Comparison of ENCODE assay signal across 8 cellular contexts in genomic region chr6:158644227-158645063, GRCh38. TPM values are rescaled to one million over a fixed set of nuclear protein-coding genes. Genes with fewer than 3 reads are reported as not detected.
DNase-seq lines count a peak whose midpoint lies in the region; ATAC-seq and TF ChIP-seq lines count a peak whose summit lies in the region.

Gene DYNLT1, minus strand, starts transcription at chr6:158644743. Its CDS starts 35 bp downstream, at chr6:158644708.

- H3K4me3 Mint-ChIP-seq in activated naive CD8-positive, alpha-beta T cell treated with anti-CD3 and anti-CD28 coated beads for 36 hours: peak within 1 kb of the TSS; percentile 96
- H3K4me3 Mint-ChIP-seq in glutamatergic neuron (ENCODE audit: unreplicated experiment) (peak within 1 kb of the TSS; percentile 99), osteocyte (ENCODE audit: unreplicated experiment) (peak within 1 kb of the TSS; percentile 93)

- peaks cover 2% of the 10 kb centered on the region for H3K9me3 Mint-ChIP-seq in activated naive CD8-positive, alpha-beta T cell treated with anti-CD3 and anti-CD28 coated beads for 36 hours
- H3K9me3 Mint-ChIP-seq in glutamatergic neuron (ENCODE audit: unreplicated experiment): peaks cover 16% of the 10 kb centered on the region
- no peaks in the 10 kb centered on the region for H3K9me3 Mint-ChIP-seq in osteocyte (ENCODE audit: unreplicated experiment)

- CTCF ChIA-PET in HEK293 (lab: Yijun Ruan, JAX): interaction anchor here (0.6 to 2.9 kb wide), 10 partner anchors 15 to 431 kb away, joined by 3 to 22 read pairs (median 6); no protein-coding TSS in a partner anchor

- ATAC-seq in thoracic aorta (ENCODE audit: insufficient number of reproducible peaks, low FRiP score, low read depth): peak; percentile 82

- H3K27ac ChIP-seq in HEK293 (ENCODE audit: extremely low read depth, low read depth, low read length): peak within 1 kb of the TSS; percentile 79
- peak within 1 kb of the TSS; percentile 96 for H3K27ac ChIP-seq in thoracic aorta

- H3K4me1 Mint-ChIP-seq in activated naive CD8-positive, alpha-beta T cell treated with anti-CD3 and anti-CD28 coated beads for 36 hours: peaks cover 72% of the 10 kb centered on the region
- peaks cover 33% of the 10 kb centered on the region for H3K4me1 Mint-ChIP-seq in glutamatergic neuron (ENCODE audit: low read depth, unreplicated experiment)
- H3K4me1 Mint-ChIP-seq in osteocyte (ENCODE audit: unreplicated experiment): peaks cover 52% of the 10 kb centered on the region

- POLR2A ChIA-PET in HEK293 (lab: Yijun Ruan, JAX): interaction anchor here (0.5 to 2.0 kb wide), 17 partner anchors 12 to 502 kb away, joined by 3 to 12 read pairs (median 3); partner anchors contain the start of gene RSPH3

- TF ChIP-seq CTCF in HEK293 (tag by site-specific recombination; IDR thresholded peaks at IDR 0.05) (0 out of 2 replicates have a peak, but pooled peaks have one; percentile 5), glutamatergic neuron (IDR thresholded peaks at IDR 0.05; ENCODE audit: partially characterized antibody, unreplicated experiment) (no peak), osteocyte (IDR thresholded peaks at IDR 0.05) (no peak), thoracic aorta (IDR thresholded peaks at IDR 0.05) (no peak)

- H3K4me3 ChIP-seq in HEK293 (ENCODE audit: low read depth, low read length) (peak within 1 kb of the TSS; percentile 80), thoracic aorta (peak within 1 kb of the TSS; percentile 98)

- H3K27ac Mint-ChIP-seq in activated naive CD8-positive, alpha-beta T cell treated with anti-CD3 and anti-CD28 coated beads for 36 hours: peak within 1 kb of the TSS; percentile 96
- H3K27ac Mint-ChIP-seq in glutamatergic neuron (ENCODE audit: unreplicated experiment) (peak within 1 kb of the TSS; percentile 100), osteocyte (ENCODE audit: unreplicated experiment) (peak within 1 kb of the TSS; percentile 94)

- peaks cover 53% of the 10 kb centered on the region for H3K36me3 Mint-ChIP-seq in activated naive CD8-positive, alpha-beta T cell treated with anti-CD3 and anti-CD28 coated beads for 36 hours
- H3K36me3 Mint-ChIP-seq in glutamatergic neuron (ENCODE audit: unreplicated experiment): no peaks in the 10 kb centered on the region
- H3K36me3 Mint-ChIP-seq in osteocyte (ENCODE audit: unreplicated experiment): peaks cover 6% of the 10 kb centered on the region

- H3K4me1 ChIP-seq in HEK293 (ENCODE audit: control insufficient read depth, insufficient read depth, low read length): peaks cover 14% of the 10 kb centered on the region
- H3K4me1 ChIP-seq in thoracic aorta (ENCODE audit: control insufficient read depth in 1 of 2, low read depth in 2 of 2): peaks cover 19 to 43% of the 10 kb centered on the region in 2 donors

- peak; percentile 83 for DNase-seq in GM04504 (ENCODE audit: low read depth)
- DNase-seq in NAMALWA (ENCODE audit: low spot score): peak; percentile 89
- peak; percentile 77 for DNase-seq in SKM-1 treated with dmso at 0.1 percent for 144 hours (lab: John Stamatoyannopoulos, UW; ENCODE audit: unreplicated experiment)
- DNase-seq in activated naive CD8-positive, alpha-beta T cell treated with anti-CD3 and anti-CD28 coated beads for 36 hours: peak; percentile 94
- peak; percentile 95 for DNase-seq in glutamatergic neuron
- DNase-seq in osteocyte (ENCODE audit: extremely low spot score, unreplicated experiment): peak; percentile 99
- peak; percentile 71 for DNase-seq in thoracic aorta (ENCODE audit: low spot score)

- no peaks in the 10 kb centered on the region for H3K27me3 ChIP-seq in thoracic aorta (replicated peaks; ENCODE audit: insufficient read depth)

- H3K27me3 Mint-ChIP-seq in activated naive CD8-positive, alpha-beta T cell treated with anti-CD3 and anti-CD28 coated beads for 36 hours: no peaks in the 10 kb centered on the region
- peaks cover 10% of the 10 kb centered on the region for H3K27me3 Mint-ChIP-seq in glutamatergic neuron (ENCODE audit: unreplicated experiment)
- H3K27me3 Mint-ChIP-seq in osteocyte (ENCODE audit: unreplicated experiment): no peaks in the 10 kb centered on the region

- H3K9me3 ChIP-seq in HEK293 (ENCODE audit: control insufficient read depth, insufficient read depth, low read depth, low read length) (no peaks in the 10 kb centered on the region), thoracic aorta (no peaks in the 10 kb centered on the region)

- H3K36me3 ChIP-seq in HEK293 (ENCODE audit: control insufficient read depth in 2 of 2, insufficient read depth in 1 of 2, low read length in 2 of 2): peaks cover 0 to 13% of the 10 kb centered on the region in 2 experiments; a peak in 1 of 3 replicates
- no peaks in the 10 kb centered on the region for H3K36me3 ChIP-seq in thoracic aorta

TF ChIP-seq in HEK293, 187 proteins besides CTCF, POLR2A, EP300 and RAD21 (continues in another document):
- TF ChIP-seq, protein P1, sequence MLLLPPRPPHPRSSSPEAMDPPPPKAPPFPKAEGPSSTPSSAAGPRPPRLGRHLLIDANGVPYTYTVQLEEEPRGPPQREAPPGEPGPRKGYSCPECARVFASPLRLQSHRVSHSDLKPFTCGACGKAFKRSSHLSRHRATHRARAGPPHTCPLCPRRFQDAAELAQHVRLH (tag by site-specific recombination; IDR thresholded peaks at IDR 0.05): peak; percentile 70
- TF ChIP-seq GLI4 (tag by site-specific recombination; IDR thresholded peaks at IDR 0.05) (peak; percentile 93), WT1 (tag by site-specific recombination; IDR thresholded peaks at IDR 0.05) (peak; percentile 61), ZNF335 (tag by site-specific recombination; conservative IDR thresholded peaks at IDR 0.05) (peak; percentile 97), ZFP37 (tag by site-specific recombination; IDR thresholded peaks at IDR 0.05) (peak; percentile 96), ZNF707 (tag by site-specific recombination; IDR thresholded peaks at IDR 0.05) (no peak), SP3 (tag by site-specific recombination; IDR thresholded peaks at IDR 0.05) (peak; percentile 98), ZNF600 (tag by site-specific recombination; IDR thresholded peaks at IDR 0.05) (peak; percentile 72; the same call in 1 of the 2 replicates), ZNF560 (tag by site-specific recombination; IDR thresholded peaks at IDR 0.05; ENCODE audit: borderline replicate concordance) (peak; percentile 62; the same call in 1 of the 2 replicates), ZNF211 (tag by site-specific recombination; IDR thresholded peaks at IDR 0.05; ENCODE audit: low read depth) (no peak), ZNF664 (tag by site-specific recombination; IDR thresholded peaks at IDR 0.05) (no peak), ZNF585B (tag by site-specific recombination; IDR thresholded peaks at IDR 0.05) (no peak; the same call in 1 of the 2 replicates), GLIS1 (tag by site-specific recombination; IDR thresholded peaks at IDR 0.05) (peak; percentile 15; the same call in 1 of the 2 replicates), ZFP69B (tag by site-specific recombination; IDR thresholded peaks at IDR 0.05) (peak; percentile 41; the same call in 1 of the 2 replicates), HOXD13 (CRISPR knock-in tag; IDR thresholded peaks at IDR 0.05; ENCODE audit: borderline replicate concordance) (0 out of 2 replicates have a peak, but pooled peaks have one; percentile 29), ZNF2 (tag by site-specific recombination; IDR thresholded peaks at IDR 0.05) (peak; percentile 73), MYNN (tag by site-specific recombination; IDR thresholded peaks at IDR 0.05; ENCODE audit: borderline replicate concordance) (peak; percentile 56; the same call in 1 of the 2 replicates), ZNF792 (tag by site-specific recombination; IDR thresholded peaks at IDR 0.05) (peak; percentile 76; the same call in 1 of the 2 replicates), FEZF1 (tag by site-specific recombination; IDR thresholded peaks at IDR 0.05) (no peak), ZNF596 (tag by site-specific recombination; IDR thresholded peaks at IDR 0.05) (no peak), YY1 (tag by site-specific recombination; IDR thresholded peaks at IDR 0.05) (peak; percentile 88)
- TF ChIP-seq, protein P2, sequence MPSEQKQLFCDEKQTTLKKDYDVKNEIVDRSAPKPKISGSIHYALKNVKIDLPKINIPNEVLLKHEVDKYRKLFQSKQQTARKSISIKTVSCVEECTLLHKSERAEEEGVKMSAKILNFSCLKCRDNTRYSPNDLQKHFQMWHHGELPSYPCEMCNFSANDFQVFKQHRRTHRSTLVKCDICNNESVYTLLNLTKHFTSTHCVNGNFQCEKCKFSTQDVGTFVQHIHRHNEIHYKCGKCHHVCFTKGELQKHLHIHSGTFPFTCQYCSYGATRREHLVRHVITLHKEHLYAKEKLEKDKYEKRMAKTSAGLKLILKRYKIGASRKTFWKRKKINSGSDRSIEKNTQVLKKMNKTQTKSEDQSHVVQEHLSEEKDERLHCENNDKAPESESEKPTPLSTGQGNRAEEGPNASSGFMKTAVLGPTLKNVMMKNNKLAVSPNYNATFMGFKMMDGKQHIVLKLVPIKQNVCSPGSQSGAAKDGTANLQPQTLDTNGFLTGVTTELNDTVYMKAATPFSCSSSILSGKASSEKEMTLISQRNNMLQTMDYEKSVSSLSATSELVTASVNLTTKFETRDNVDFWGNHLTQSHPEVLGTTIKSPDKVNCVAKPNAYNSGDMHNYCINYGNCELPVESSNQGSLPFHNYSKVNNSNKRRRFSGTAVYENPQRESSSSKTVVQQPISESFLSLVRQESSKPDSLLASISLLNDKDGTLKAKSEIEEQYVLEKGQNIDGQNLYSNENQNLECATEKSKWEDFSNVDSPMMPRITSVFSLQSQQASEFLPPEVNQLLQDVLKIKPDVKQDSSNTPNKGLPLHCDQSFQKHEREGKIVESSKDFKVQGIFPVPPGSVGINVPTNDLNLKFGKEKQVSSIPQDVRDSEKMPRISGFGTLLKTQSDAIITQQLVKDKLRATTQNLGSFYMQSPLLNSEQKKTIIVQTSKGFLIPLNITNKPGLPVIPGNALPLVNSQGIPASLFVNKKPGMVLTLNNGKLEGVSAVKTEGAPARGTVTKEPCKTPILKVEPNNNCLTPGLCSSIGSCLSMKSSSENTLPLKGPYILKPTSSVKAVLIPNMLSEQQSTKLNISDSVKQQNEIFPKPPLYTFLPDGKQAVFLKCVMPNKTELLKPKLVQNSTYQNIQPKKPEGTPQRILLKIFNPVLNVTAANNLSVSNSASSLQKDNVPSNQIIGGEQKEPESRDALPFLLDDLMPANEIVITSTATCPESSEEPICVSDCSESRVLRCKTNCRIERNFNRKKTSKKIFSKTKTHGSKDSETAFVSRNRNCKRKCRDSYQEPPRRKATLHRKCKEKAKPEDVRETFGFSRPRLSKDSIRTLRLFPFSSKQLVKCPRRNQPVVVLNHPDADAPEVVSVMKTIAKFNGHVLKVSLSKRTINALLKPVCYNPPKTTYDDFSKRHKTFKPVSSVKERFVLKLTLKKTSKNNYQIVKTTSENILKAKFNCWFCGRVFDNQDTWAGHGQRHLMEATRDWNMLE (tag by site-specific recombination; conservative IDR thresholded peaks at IDR 0.05; ENCODE audit: low read depth): no peak

RNA-seq across cellular contexts. Expression of gene DYNLT1, which starts in this region (rescaled TPM):
- total RNA-seq in activated naive CD8-positive, alpha-beta T cell treated with anti-CD3 and anti-CD28 coated beads for 36 hours: 10 to 100 TPM; 70.9 to 74.2 TPM
- 261 TPM for total RNA-seq in glutamatergic neuron (ENCODE audit: unreplicated experiment)
- total RNA-seq in osteocyte: 116 and 118 TPM in 2 replicates
- total RNA-seq in thoracic aorta: 10 to 100 TPM; 45.6 to 48.7 TPM

Comparison
In these comparisons a context has a peak if more than half of its experiments do, and no peak if none do; other contexts are left out.
1. Peak in every context shown above with its lines: DNase-seq, ATAC-seq, H3K4me3 ChIP-seq and H3K27ac ChIP-seq.